In genomic region chr13:24281188-24282008, GRCh38 we compare ENCODE assay signal across 12 cellular contexts. TPM values are rescaled to one million over a fixed set of nuclear protein-coding genes. Genes with fewer than 3 reads are reported as not detected.
DNase-seq lines count a peak whose midpoint lies in the region; ATAC-seq and TF ChIP-seq lines count a peak whose summit lies in the region.
"Had no signal": no experiment of that assay in that cellular context is flagged by ENCODE, and none has a peak within 500 bp of the region (broad histone marks: within the 10 kb centered on the region; RNA-seq: fewer than 3 reads in every experiment).

No MANE protein-coding gene starts in this region.

- H4K20me1 ChIP-seq in GM23338 (replicated peaks; ENCODE audit: insufficient read depth), result no peaks in the 10 kb centered on the region

- peaks cover 55% of the 10 kb centered on the region for H3K36me3 Mint-ChIP-seq in CD4-positive, CD25-positive, alpha-beta regulatory T cell
- H3K36me3 Mint-ChIP-seq in GM23338 (ENCODE audit: low read depth) (peaks cover 12% of the 10 kb centered on the region; the same call in 1 of the 3 replicates), mesothelial cell of epicardium (no peaks in the 10 kb centered on the region)
- peaks cover 50% of the 10 kb centered on the region for H3K36me3 Mint-ChIP-seq in central memory CD8-positive, alpha-beta T cell (ENCODE audit: insufficient read depth)

- H3K27ac Mint-ChIP-seq in CD4-positive, CD25-positive, alpha-beta regulatory T cell, result peak overlapping the region; percentile 42 to 67 (median 52)
- H3K27ac Mint-ChIP-seq in GM23338 (peak overlapping the region; percentile 59; the same call in 1 of the 2 replicates), mesothelial cell of epicardium (no peak overlapping the region)
- peak overlapping the region; percentile 59 for H3K27ac Mint-ChIP-seq in central memory CD8-positive, alpha-beta T cell (ENCODE audit: low read depth)

- H3K9me2 ChIP-seq in GM23338 (ENCODE audit: insufficient read depth), result no peaks in the 10 kb centered on the region

- no peaks in the 10 kb centered on the region for H3K79me2 ChIP-seq in GM23338 (replicated peaks; ENCODE audit: insufficient read depth)

- no peak for ATAC-seq in CD4-positive, CD25-positive, alpha-beta regulatory T cell (ENCODE audit: low read depth in 2 of 2)
- ATAC-seq in GM23338 (no peak), omental fat pad (ENCODE audit: low FRiP score) (peak; percentile 50)
- ATAC-seq in central memory CD8-positive, alpha-beta T cell (replicated peaks; ENCODE audit: extremely low read depth, poor library complexity, severe bottlenecking), result no peak

- intact Hi-C loops in posterior cingulate gyrus (cut with DNase I), result no loop called here
- intact Hi-C loops in esophagus muscularis mucosa (cut with DNase I), result no loop called here

- no peak overlapping the region for H3K27ac ChIP-seq in CD4-positive, CD25-positive, alpha-beta regulatory T cell (ENCODE audit: insufficient read depth, low read length, poor library complexity, severe bottlenecking)
- H3K27ac ChIP-seq in GM23338 (ENCODE audit: low read depth) (no peak overlapping the region), esophagus muscularis mucosa (replicated peaks in 1 of 4) (no peak overlapping the region)

- no peaks in the 10 kb centered on the region for H3K27me3 ChIP-seq in CD4-positive, CD25-positive, alpha-beta regulatory T cell (ENCODE audit: control insufficient read depth, insufficient read depth, low read length)
- no peaks in the 10 kb centered on the region for H3K27me3 ChIP-seq in GM23338 (ENCODE audit: insufficient read depth)
- no peaks in the 10 kb centered on the region for H3K27me3 ChIP-seq in esophagus muscularis mucosa

- peaks cover 32% of the 10 kb centered on the region for H3K4me1 ChIP-seq in CD4-positive, CD25-positive, alpha-beta regulatory T cell (ENCODE audit: control insufficient read depth, insufficient read depth, low read length, poor library complexity, severe bottlenecking)
- H3K4me1 ChIP-seq in GM23338 (ENCODE audit: insufficient read depth) (no peaks in the 10 kb centered on the region), esophagus muscularis mucosa (peaks cover 15 to 23% (median 20%) of the 10 kb centered on the region in 4 donors)

- H3F3A ChIP-seq in GM23338 (replicated peaks; ENCODE audit: low read depth), result no peaks in the 10 kb centered on the region

- no peak overlapping the region for H3K4me3 ChIP-seq in CD4-positive, CD25-positive, alpha-beta regulatory T cell (ENCODE audit: low read depth, low read length)
- H3K4me3 ChIP-seq in GM23338, result no peak overlapping the region
- H3K4me3 ChIP-seq in esophagus muscularis mucosa, result no peak overlapping the region

- peaks cover 74% of the 10 kb centered on the region for H3K36me3 ChIP-seq in CD4-positive, CD25-positive, alpha-beta regulatory T cell (ENCODE audit: control insufficient read depth, insufficient read depth, low read length)
- H3K36me3 ChIP-seq in GM23338 (ENCODE audit: insufficient read depth) (no peaks in the 10 kb centered on the region), esophagus muscularis mucosa (peaks cover 0 to 25% (median 20%) of the 10 kb centered on the region in 4 donors)

- TF ChIP-seq CTCF in GM23338 (conservative IDR thresholded peaks at IDR 0.05; ENCODE audit: low read depth in 2 of 2), result no peak
- no peak for TF ChIP-seq CTCF in omental fat pad (IDR thresholded peaks at IDR 0.05)
- TF ChIP-seq CTCF in mesothelial cell of epicardium (IDR thresholded peaks at IDR 0.05; ENCODE audit: unreplicated experiment), result no peak
- no peak for TF ChIP-seq CTCF in esophagus muscularis mucosa (IDR thresholded peaks at IDR 0.05)

- H3K27me3 Mint-ChIP-seq in CD4-positive, CD25-positive, alpha-beta regulatory T cell, result peaks cover 4% of the 10 kb centered on the region
- H3K27me3 Mint-ChIP-seq in GM23338 (ENCODE audit: insufficient read depth, low read depth, poor library complexity) (peaks cover 2% of the 10 kb centered on the region), mesothelial cell of epicardium (ENCODE audit: low read depth) (no peaks in the 10 kb centered on the region)
- no peaks in the 10 kb centered on the region for H3K27me3 Mint-ChIP-seq in central memory CD8-positive, alpha-beta T cell

- H2AFZ ChIP-seq in GM23338, result no peak overlapping the region

- no peak for TF ChIP-seq EP300 in esophagus muscularis mucosa (IDR thresholded peaks at IDR 0.05)

- 78% methylated on average over 5 of the region's 18 CpGs for WGBS in esophagus muscularis mucosa

- DNase-seq in CD4-positive, CD25-positive, alpha-beta regulatory T cell, result no peak
- DNase-seq in GM23338 (ENCODE audit: low spot score) (no peak), omental fat pad (ENCODE audit: low spot score) (no peak), posterior cingulate gyrus (no peak), mesothelial cell of epicardium (ENCODE audit: low spot score in 2 of 2, unreplicated experiment in 2 of 2) (no peak), cerebellum (ENCODE audit: low spot score) (no peak), esophagus muscularis mucosa (ENCODE audit: extremely low spot score) (no peak)
- no peak for DNase-seq in central memory CD8-positive, alpha-beta T cell (ENCODE audit: low spot score in 2 of 2)
- DNase-seq: activated CD4-positive, alpha-beta T cell treated with anti-CD3 and anti-CD28 coated beads for 48 hours; activated effector memory CD4-positive, alpha-beta T cell treated with Interleukin-2 at 50 U/mL for 16 hours; NCI-H2171 had no signal

- peak overlapping the region in 1 of 4 donors; percentile 6 for H3K4me3 Mint-ChIP-seq in CD4-positive, CD25-positive, alpha-beta regulatory T cell
- H3K4me3 Mint-ChIP-seq in GM23338 (no peak overlapping the region), mesothelial cell of epicardium (no peak overlapping the region)
- H3K4me3 Mint-ChIP-seq in central memory CD8-positive, alpha-beta T cell, result no peak overlapping the region

- H3K4me2 ChIP-seq in GM23338, result no peak overlapping the region

- peaks cover 12 to 65% (median 52%) of the 10 kb centered on the region in 4 donors for H3K4me1 Mint-ChIP-seq in CD4-positive, CD25-positive, alpha-beta regulatory T cell
- no peaks in the 10 kb centered on the region; the same call in 2 of the 3 replicates for H3K4me1 Mint-ChIP-seq in GM23338
- H3K4me1 Mint-ChIP-seq in central memory CD8-positive, alpha-beta T cell, result peaks cover 60% of the 10 kb centered on the region
- peaks cover 13% of the 10 kb centered on the region for H3K4me1 Mint-ChIP-seq in mesothelial cell of epicardium

- TF ChIP-seq POLR2A in esophagus muscularis mucosa (IDR thresholded peaks at IDR 0.05; ENCODE audit: low read depth), result no peak

- H3K9me3 Mint-ChIP-seq in CD4-positive, CD25-positive, alpha-beta regulatory T cell, result peaks cover 0 to 2% (median 0%) of the 10 kb centered on the region in 7 donors
- no peaks in the 10 kb centered on the region for H3K9me3 Mint-ChIP-seq in GM23338
- no peaks in the 10 kb centered on the region for H3K9me3 Mint-ChIP-seq in central memory CD8-positive, alpha-beta T cell
- H3K9me3 Mint-ChIP-seq in mesothelial cell of epicardium, result no peaks in the 10 kb centered on the region

- no peaks in the 10 kb centered on the region for H3K9me3 ChIP-seq in CD4-positive, CD25-positive, alpha-beta regulatory T cell (ENCODE audit: control insufficient read depth in 2 of 2, low read length in 2 of 2)
- no peaks in the 10 kb centered on the region for H3K9me3 ChIP-seq in esophagus muscularis mucosa

TF ChIP-seq in GM23338, 12 proteins besides CTCF, POLR2A, EP300 and RAD21:
- TF ChIP-seq ZNF114 (CRISPR knock-in tag; IDR thresholded peaks at IDR 0.05), result no peak
TF ChIP-seq in GM23338: peak in this region for 0.

RNA-seq across cellular contexts. Expression of gene C1QTNF9, which starts 28.0 kb away (rescaled TPM):
- total RNA-seq in CD4-positive, CD25-positive, alpha-beta regulatory T cell, result 0.20 TPM
- polyA plus RNA-seq in CD4-positive, CD25-positive, alpha-beta regulatory T cell, result not detected
- total RNA-seq in GM23338 (2014; rRNA removed; shearing (Covaris generic)), result not detected in 2 replicates
- polyA plus RNA-seq in GM23338 (2016; fragmentation: Nextera tagmentation; extraction: Ambion mirVana), result not detected in 2 replicates
- under 1 TPM in 3 of 4 donors, not detected in 1; 0.48 to 0.79 (median 0.69) TPM for total RNA-seq in omental fat pad
- not detected in 3 replicates for total RNA-seq in mesothelial cell of epicardium
- not detected for total RNA-seq in cerebellum
- 1 to 10 TPM in 1 of 4 donors, under 1 TPM in 3; 0.32 to 2.0 (median 0.91) TPM for total RNA-seq in esophagus muscularis mucosa
- total RNA-seq: glomerular endothelial cell had no signal
